14 cellular contexts compared by ENCODE assay signal in genomic region chr10:34156781-34157425, GRCh38.
DNase-seq lines count a peak whose midpoint lies in the region; TF ChIP-seq lines count a peak whose summit lies in the region.
"Had no signal": no experiment of that assay in that cellular context is flagged by ENCODE, and none has a peak within 500 bp of the region (broad histone marks: within the 10 kb centered on the region; RNA-seq: fewer than 3 reads in every experiment).

No MANE protein-coding gene starts in this region.

- H2BK5ac ChIP-seq in mesendoderm (ENCODE audit: low read length) = no peak overlapping the region

- H3K9me3 Mint-ChIP-seq in T-helper 2 cell treated with Interferon-gamma antibody and Interleukin-4, amounts not matched to agents 5 μg/mL and 100 μg/mL, for 36 hours = no peaks in the 10 kb centered on the region
- H3K9me3 Mint-ChIP-seq: activated naive CD8-positive, alpha-beta T cell treated with anti-CD3 and anti-CD28 coated beads, Interleukin-2, amount 50 U/mL, for 24 hours; CD8-positive, alpha-beta T cell; naive thymus-derived CD4-positive, alpha-beta T cell had no signal

- H3K4me3 ChIP-seq in BJ (ENCODE audit: low read depth, low read length) = no peak overlapping the region
- peak overlapping the region in 1 of 2 experiments; percentile 0; a peak in 1 of 4 replicates for H3K4me3 ChIP-seq in SK-N-SH (ENCODE audit: low read depth in 2 of 2, low read length in 1 of 2)
- peak overlapping the region; percentile 17 for H3K4me3 ChIP-seq in osteoblast (ENCODE audit: insufficient read depth, low read length)
- H3K4me3 ChIP-seq in mesendoderm (ENCODE audit: low read length) = no peak overlapping the region

- no peak overlapping the region for H3K4me3 Mint-ChIP-seq in T-helper 2 cell treated with Interferon-gamma antibody and Interleukin-4, amounts not matched to agents 5 μg/mL and 100 μg/mL, for 36 hours
- H3K4me3 Mint-ChIP-seq: activated naive CD8-positive, alpha-beta T cell treated with anti-CD3 and anti-CD28 coated beads, Interleukin-2, amount 50 U/mL, for 24 hours; CD8-positive, alpha-beta T cell; naive thymus-derived CD4-positive, alpha-beta T cell had no signal

- H4K20me1 ChIP-seq in SK-N-SH (ENCODE audit: insufficient read depth) (no peaks in the 10 kb centered on the region), osteoblast (ENCODE audit: insufficient read depth, low read length) (no peaks in the 10 kb centered on the region)

- H3K4ac ChIP-seq in mesendoderm (ENCODE audit: low read depth, low read length) = no peak overlapping the region

- H3K9me2 ChIP-seq in SK-N-SH = no peaks in the 10 kb centered on the region

- TF ChIP-seq EP300 in SK-N-SH (IDR thresholded peaks at IDR 0.05; ENCODE audit: borderline replicate concordance in 1 of 2, low read depth in 1 of 2, low read length in 1 of 2) = no peak

- DNase-seq in BJ (ENCODE audit: low read depth) (peak; percentile 47), SK-N-SH (no peak), fibroblast of gingiva (ENCODE audit: low read depth) (peak; percentile 38), osteoblast (ENCODE audit: insufficient read length, low spot score, missing footprints) (no peak), mesendoderm (no peak), NCI-H2227 (lab: John Stamatoyannopoulos, UW; ENCODE audit: unreplicated experiment) (no peak)
- DNase-seq in T-helper 2 cell treated with Interferon-gamma antibody and Interleukin-4, amounts not matched to agents 5 μg/mL and 100 μg/mL, for 36 hours (ENCODE audit: low spot score) = no peak
- no peak for DNase-seq in activated CD4-positive, CD25-positive, alpha-beta regulatory T cell treated with anti-CD3 and anti-CD28 coated beads, Interleukin-2, amount 50 U/mL, for 72 hours
- DNase-seq: activated naive CD8-positive, alpha-beta T cell treated with anti-CD3 and anti-CD28 coated beads, Interleukin-2, amount 50 U/mL, for 24 hours; CD8-positive, alpha-beta T cell; effector memory CD4-positive, alpha-beta T cell; naive thymus-derived CD4-positive, alpha-beta T cell; NCI-H187 treated with DMSO at 0.1 percent for 48 hours; stimulated activated CD4-positive, alpha-beta T cell treated with anti-CD3 and anti-CD28 coated beads, Interleukin-15, amount 100 ng/mL, for 24 hours had no signal

- H3K4me2 ChIP-seq in SK-N-SH = peak overlapping the region; percentile 7; the same call in 1 of the 2 replicates
- peak overlapping the region; percentile 69 for H3K4me2 ChIP-seq in osteoblast (ENCODE audit: insufficient read depth, low read length)
- H3K4me2 ChIP-seq in mesendoderm (ENCODE audit: low read length) = no peak overlapping the region

- no peak overlapping the region for H2AK5ac ChIP-seq in mesendoderm (ENCODE audit: low read length)

- no peak overlapping the region for H3K9ac ChIP-seq in SK-N-SH
- no peak overlapping the region for H3K9ac ChIP-seq in mesendoderm (ENCODE audit: low read length)

- H3K9me3 ChIP-seq in SK-N-SH = no peaks in the 10 kb centered on the region
- H3K9me3 ChIP-seq in osteoblast (ENCODE audit: low read depth, low read length) = no peaks in the 10 kb centered on the region

- no peak overlapping the region for H3K23ac ChIP-seq in mesendoderm (ENCODE audit: low read length)

- no peaks in the 10 kb centered on the region for H3K36me3 ChIP-seq in BJ (ENCODE audit: control insufficient read depth, insufficient read depth, low read length)
- H3K36me3 ChIP-seq in SK-N-SH (replicated peaks in 1 of 2; ENCODE audit: control insufficient read depth in 1 of 2, insufficient read depth in 2 of 2, low read length in 1 of 2) = no peaks in the 10 kb centered on the region
- no peaks in the 10 kb centered on the region for H3K36me3 ChIP-seq in osteoblast (ENCODE audit: insufficient read depth, low read length)
- H3K36me3 ChIP-seq in mesendoderm (ENCODE audit: control insufficient read depth, insufficient read depth, low read length) = no peaks in the 10 kb centered on the region

- 42% methylated on average over 6 of the region's 6 CpGs for WGBS in SK-N-SH (ENCODE audit: low lambda C conversion rate)
- no CpG with 5 or more reads among the region's 6 CpGs for WGBS in mesendoderm (ENCODE audit: extremely low coverage, insufficient coverage, low lambda C conversion rate)

- no peak overlapping the region for H2BK120ac ChIP-seq in mesendoderm (ENCODE audit: low read depth, low read length)

- no peaks in the 10 kb centered on the region for H3K4me1 Mint-ChIP-seq in T-helper 2 cell treated with Interferon-gamma antibody and Interleukin-4, amounts not matched to agents 5 μg/mL and 100 μg/mL, for 36 hours (ENCODE audit: low read depth)
- H3K4me1 Mint-ChIP-seq: activated naive CD8-positive, alpha-beta T cell treated with anti-CD3 and anti-CD28 coated beads, Interleukin-2, amount 50 U/mL, for 24 hours; naive thymus-derived CD4-positive, alpha-beta T cell had no signal

- POLR2A ChIA-PET in BJ (lab: Charles Lee) (no interaction called here), SK-N-SH (lab: Yijun Ruan, JAX) (no interaction called here)

- CTCF ChIA-PET in BJ (lab: Yijun Ruan, JAX) = interaction anchor here (0.7 to 1.2 kb wide), 3 partner anchors 13 to 822 kb away, joined by 3 to 4 read pairs (median 3); no protein-coding TSS in a partner anchor
- CTCF ChIA-PET in SK-N-SH (lab: Yijun Ruan, JAX) = no interaction called here

- no peaks in the 10 kb centered on the region for H3K36me3 Mint-ChIP-seq in T-helper 2 cell treated with Interferon-gamma antibody and Interleukin-4, amounts not matched to agents 5 μg/mL and 100 μg/mL, for 36 hours (ENCODE audit: low read depth)
- H3K36me3 Mint-ChIP-seq: CD8-positive, alpha-beta T cell; naive thymus-derived CD4-positive, alpha-beta T cell had no signal

- H3F3A ChIP-seq in SK-N-SH (replicated peaks; ENCODE audit: insufficient read depth) = no peaks in the 10 kb centered on the region

- TF ChIP-seq CTCF in BJ (IDR thresholded peaks at IDR 0.05; ENCODE audit: insufficient read depth, low read depth, low read length) (peak; percentile 55), SK-N-SH (IDR thresholded peaks at IDR 0.05) (peak; percentile 36), osteoblast (IDR thresholded peaks at IDR 0.05; ENCODE audit: extremely low read depth, low read depth, low read length) (peak; percentile 36)

- H3K4me1 ChIP-seq in SK-N-SH (ENCODE audit: control insufficient read depth in 1 of 2, insufficient read depth in 2 of 2, low read depth in 1 of 2, low read length in 1 of 2) (peaks cover 7 to 14% of the 10 kb centered on the region in 2 experiments; a peak in 3 of 4 replicates), osteoblast (ENCODE audit: insufficient read depth, low read length) (peaks cover 15% of the 10 kb centered on the region), mesendoderm (ENCODE audit: control insufficient read depth, low read depth, low read length) (no peaks in the 10 kb centered on the region)

- no peak overlapping the region for H2BK15ac ChIP-seq in mesendoderm (replicated peaks; ENCODE audit: low read depth)

- H3K18ac ChIP-seq in mesendoderm (ENCODE audit: low read length) = no peak overlapping the region

- no peak overlapping the region for H4K8ac ChIP-seq in mesendoderm (ENCODE audit: low read depth, low read length)

- H3K79me1 ChIP-seq in mesendoderm (ENCODE audit: low read length) = no peaks in the 10 kb centered on the region

- H2AFZ ChIP-seq in SK-N-SH (ENCODE audit: low read depth) (no peak overlapping the region), osteoblast (ENCODE audit: low read length) (no peak overlapping the region)

- H3K27ac ChIP-seq in SK-N-SH (ENCODE audit: low read depth in 2 of 2, low read length in 1 of 2) (peak overlapping the region in 1 of 2 experiments; percentile 42; a peak in 1 of 4 replicates), osteoblast (ENCODE audit: low read depth, low read length) (peak overlapping the region; percentile 5), mesendoderm (ENCODE audit: low read depth, low read length) (no peak overlapping the region)

- no peaks in the 10 kb centered on the region for H3K79me2 ChIP-seq in SK-N-SH (ENCODE audit: insufficient read depth)
- H3K79me2 ChIP-seq in osteoblast (ENCODE audit: insufficient read depth, low read length) = no peaks in the 10 kb centered on the region
- H3K79me2 ChIP-seq in mesendoderm (ENCODE audit: control insufficient read depth, insufficient read depth, low read length) = no peaks in the 10 kb centered on the region

- TF ChIP-seq RAD21 in SK-N-SH (IDR thresholded peaks at IDR 0.05; ENCODE audit: low read length) = 0 out of 2 replicates have a peak, but pooled peaks have one; percentile 17

- H3K27ac Mint-ChIP-seq in T-helper 2 cell treated with Interferon-gamma antibody and Interleukin-4, amounts not matched to agents 5 μg/mL and 100 μg/mL, for 36 hours = no peak overlapping the region
- H3K27ac Mint-ChIP-seq: activated naive CD8-positive, alpha-beta T cell treated with anti-CD3 and anti-CD28 coated beads, Interleukin-2, amount 50 U/mL, for 24 hours; CD8-positive, alpha-beta T cell; naive thymus-derived CD4-positive, alpha-beta T cell had no signal

- no peaks in the 10 kb centered on the region for H3K27me3 Mint-ChIP-seq in T-helper 2 cell treated with Interferon-gamma antibody and Interleukin-4, amounts not matched to agents 5 μg/mL and 100 μg/mL, for 36 hours (ENCODE audit: low read depth)

- H3K27me3 ChIP-seq in BJ (ENCODE audit: control insufficient read depth, insufficient read depth, low read length) (no peaks in the 10 kb centered on the region), SK-N-SH (ENCODE audit: insufficient read depth) (no peaks in the 10 kb centered on the region), osteoblast (ENCODE audit: insufficient read depth, low read length) (no peaks in the 10 kb centered on the region), mesendoderm (ENCODE audit: insufficient read depth, low read length, poor library complexity) (no peaks in the 10 kb centered on the region)

- H3K56ac ChIP-seq in mesendoderm (ENCODE audit: low read length) = no peak overlapping the region

- no peak overlapping the region for H4K5ac ChIP-seq in mesendoderm (ENCODE audit: low read length)

TF ChIP-seq in SK-N-SH, 30 proteins besides CTCF, POLR2A, EP300 and RAD21 (continues in another document):
- TF ChIP-seq RXRA (IDR thresholded peaks at IDR 0.05; ENCODE audit: borderline replicate concordance, low read depth) (no peak), TCF12 (IDR thresholded peaks at IDR 0.05) (peak; percentile 37; the same call in 1 of the 2 replicates), GATA2 (CRISPR knock-in tag; IDR thresholded peaks at IDR 0.05) (no peak), NFIC (IDR thresholded peaks at IDR 0.05; ENCODE audit: borderline replicate concordance) (peak; percentile 57)

Comparison
In these comparisons a context has a peak if more than half of its experiments do, and no peak if none do; other contexts are left out.
1. DNase-seq: peak in BJ (single experiment) and fibroblast of gingiva (single experiment); none in SK-N-SH (single experiment), osteoblast (single experiment), T-helper 2 cell treated with Interferon-gamma antibody and Interleukin-4, amounts not matched to agents 5 μg/mL and 100 μg/mL, for 36 hours (single experiment), mesendoderm (single experiment), activated CD4-positive, CD25-positive, alpha-beta regulatory T cell treated with anti-CD3 and anti-CD28 coated beads, Interleukin-2, amount 50 U/mL, for 72 hours (single experiment) and NCI-H2227 (single experiment).
2. Peak in every context shown above with its lines, with median percentiles within 50 percentile points of each other: CTCF ChIP-seq.